In genomic region chr6:147285087-147285855, GRCh38 we compare ENCODE assay signal across 9 cellular contexts.
DNase-seq lines count a peak whose midpoint lies in the region; ATAC-seq and TF ChIP-seq lines count a peak whose summit lies in the region.
"Had no signal": no experiment of that assay in that cellular context is flagged by ENCODE, and none has a peak within 500 bp of the region (broad histone marks: within the 10 kb centered on the region; RNA-seq: fewer than 3 reads in every experiment).

No MANE protein-coding gene starts in this region.

- DNase-seq in NCI-H1092 treated with DMSO at 0.1 percent for 48 hours (lab: John Stamatoyannopoulos, UW) (peak; percentile 19), NCI-H1092 (lab: John Stamatoyannopoulos, UW) (no peak), MV-4-11 (lab: John Stamatoyannopoulos, UW) (peak; percentile 38), amniotic epithelial cell (ENCODE audit: low read depth) (peak; percentile 60), iPS-NIHi7 (ENCODE audit: extremely low spot score) (peak; percentile 29), testis (no peak), suprapubic skin (ENCODE audit: low spot score in 2 of 2) (no peak)

- 32 to 52% methylated on average over 3 of the region's 3 CpGs for WGBS in testis, 2 donors
- 23% methylated on average over 3 of the region's 3 CpGs for WGBS in suprapubic skin

- no peaks in the 10 kb centered on the region for H3K36me3 ChIP-seq in testis (ENCODE audit: low read depth, missing control alignments)
- H3K36me3 ChIP-seq in suprapubic skin = peaks cover 7% of the 10 kb centered on the region

- no peaks in the 10 kb centered on the region for H3K9me3 ChIP-seq in testis
- no peaks in the 10 kb centered on the region for H3K9me3 ChIP-seq in suprapubic skin
- H3K9me3 ChIP-seq: BLaER1 had no signal

- TF ChIP-seq POLR2A in testis (IDR thresholded peaks at IDR 0.05) (no peak), suprapubic skin (IDR thresholded peaks at IDR 0.05) (no peak)

- TF ChIP-seq CTCF in testis (IDR thresholded peaks at IDR 0.05) = peak in 2 of 3 experiments; percentile 38 to 46
- peak in 1 of 2 donors; percentile 18 for TF ChIP-seq CTCF in suprapubic skin (IDR thresholded peaks at IDR 0.05)

- H3K27ac ChIP-seq in testis = no peak overlapping the region
- no peak overlapping the region for H3K27ac ChIP-seq in suprapubic skin
- H3K27ac ChIP-seq: BLaER1 had no signal

- H3K4me1 ChIP-seq in testis (no peaks in the 10 kb centered on the region), suprapubic skin (peaks cover 9% of the 10 kb centered on the region)
- H3K4me1 ChIP-seq: BLaER1 had no signal

- H3K27me3 ChIP-seq in testis (no peaks in the 10 kb centered on the region), suprapubic skin (no peaks in the 10 kb centered on the region)
- H3K27me3 ChIP-seq: BLaER1 had no signal

- peak; percentile 79 for ATAC-seq in GM21619 (IDR thresholded peaks at IDR 0.05; ENCODE audit: unreplicated experiment)

- no peak for TF ChIP-seq EP300 in suprapubic skin (IDR thresholded peaks at IDR 0.05)

- H3K4me3 ChIP-seq in testis = no peak overlapping the region
- no peak overlapping the region for H3K4me3 ChIP-seq in suprapubic skin
- H3K4me3 ChIP-seq: BLaER1 had no signal

- intact Hi-C loops in testis (cut with DNase I; ENCODE audit: low total_unique reads) = no loop called here

Comparison
In these comparisons a context has a peak if more than half of its experiments do, and no peak if none do; other contexts are left out.
1. DNase-seq: peak in NCI-H1092 treated with DMSO at 0.1 percent for 48 hours (single experiment), MV-4-11 (single experiment), amniotic epithelial cell (single experiment) and iPS-NIHi7 (single experiment); none in NCI-H1092 (single experiment), testis (single experiment) and suprapubic skin (0 of 2).